ENCODE assay signal across 1 cellular context in genomic region chr5:179800696-179801201, GRCh38.
TF ChIP-seq lines count a peak whose summit lies in the region.

No MANE protein-coding gene starts in this region.

TF ChIP-seq in SK-N-SH, 30 proteins besides CTCF, POLR2A, EP300 and RAD21:
- no peak for TF ChIP-seq REST (IDR thresholded peaks at IDR 0.05; ENCODE audit: low read depth, low read length)
- TF ChIP-seq USF1 (IDR thresholded peaks at IDR 0.05; ENCODE audit: borderline replicate concordance, low read depth) = no peak
- no peak for TF ChIP-seq MXI1 (IDR thresholded peaks at IDR 0.05; ENCODE audit: low read depth, low read length)
- TF ChIP-seq FOXJ3 (CRISPR knock-in tag; IDR thresholded peaks at IDR 0.05) = no peak
- TF ChIP-seq MAX (IDR thresholded peaks at IDR 0.05; ENCODE audit: low read depth) = no peak
- no peak for TF ChIP-seq TCF12 (IDR thresholded peaks at IDR 0.05)
- TF ChIP-seq ELF1 (IDR thresholded peaks at IDR 0.05) = no peak
- no peak for TF ChIP-seq NRF1 (IDR thresholded peaks at IDR 0.05; ENCODE audit: low read depth, low read length)
- TF ChIP-seq SIN3A (IDR thresholded peaks at IDR 0.05; ENCODE audit: borderline replicate concordance, low read depth, low read length) = no peak
